8 cellular contexts compared by ENCODE assay signal in the genomic region with DNA sequence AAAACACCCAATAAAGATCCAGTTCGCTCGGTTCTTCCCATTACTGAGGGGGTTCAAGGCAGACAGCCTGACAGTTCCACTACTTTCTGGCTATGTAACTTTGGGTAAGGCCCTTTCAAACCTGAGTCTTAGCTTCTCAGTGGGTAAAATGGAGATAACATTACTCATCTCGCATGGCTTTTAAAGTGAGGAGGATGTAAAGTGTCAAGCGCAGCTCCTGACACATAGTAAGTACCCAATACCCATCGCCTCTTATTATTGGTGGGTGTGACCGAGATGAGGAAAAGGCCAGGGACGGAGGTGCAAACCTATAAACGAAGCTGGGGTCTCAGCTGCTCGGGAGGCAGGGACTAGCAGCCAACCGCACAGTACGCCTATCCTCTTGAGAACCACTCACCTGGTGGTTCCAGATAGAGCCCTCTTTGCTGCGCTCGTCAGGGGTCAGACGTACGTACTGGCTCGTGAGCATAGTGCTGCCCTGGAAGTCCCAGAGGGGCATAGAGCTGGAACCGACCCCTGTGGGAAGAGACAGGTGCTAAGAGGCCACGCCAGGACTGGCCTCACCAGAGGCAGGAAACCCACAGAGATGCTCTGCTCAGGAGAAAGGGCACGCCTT. TPM values are rescaled to one million over a fixed set of nuclear protein-coding genes. Genes with fewer than 3 reads are reported as not detected.
DNase-seq lines count a peak whose midpoint lies in the region; ATAC-seq and TF ChIP-seq lines count a peak whose summit lies in the region.

No MANE protein-coding gene starts in this region.

- no peaks in the 10 kb centered on the region for H4K20me1 ChIP-seq in Karpas-422 (ENCODE audit: insufficient read depth, low read depth, low read length)

- peak overlapping the region; percentile 98 for H3K4me3 Mint-ChIP-seq in nephron progenitor cell

- peaks cover 10% of the 10 kb centered on the region for H3K36me3 Mint-ChIP-seq in nephron progenitor cell (ENCODE audit: low read depth)

- H3K9me2 ChIP-seq in Karpas-422 (replicated peaks; ENCODE audit: insufficient read depth, low read length): no peaks in the 10 kb centered on the region

- DNase-seq in GM12864 (ENCODE audit: low read depth) (no peak), Karpas-422 (no peak), nephron progenitor cell (no peak), kidney glomerular epithelial cell (lab: John Stamatoyannopoulos, UW) (no peak)
- no peak for DNase-seq in stimulated activated CD4-positive, alpha-beta T cell treated with anti-CD3 and anti-CD28 coated beads, Interleukin-2, amount 100 ng/mL, for 48 hours

- peak overlapping the region; percentile 90 for H3K4me2 ChIP-seq in Karpas-422 (ENCODE audit: low read depth, low read length, poor library complexity, severe bottlenecking)

- H3K27ac Mint-ChIP-seq in nephron progenitor cell: peak overlapping the region; percentile 100

- no peak for TF ChIP-seq CTCF in GM12864 (IDR thresholded peaks at IDR 0.05; ENCODE audit: low read depth, low read length, missing control alignments)
- no peak for TF ChIP-seq CTCF in nephron progenitor cell (IDR thresholded peaks at IDR 0.05)

- peaks cover 28% of the 10 kb centered on the region for H3K27me3 Mint-ChIP-seq in nephron progenitor cell (ENCODE audit: low read depth, poor library complexity)

- no peaks in the 10 kb centered on the region for H3K27me3 ChIP-seq in Karpas-422 (ENCODE audit: low read length)
- H3K27me3 ChIP-seq in duodenal mucosa (ENCODE audit: control insufficient read depth in 1 of 2, insufficient read depth in 2 of 2, low read length in 2 of 2): no peaks in the 10 kb centered on the region

- peaks cover 32% of the 10 kb centered on the region for H3K4me1 Mint-ChIP-seq in nephron progenitor cell

- no peak overlapping the region for H2AFZ ChIP-seq in Karpas-422 (ENCODE audit: low read length)

- H3K36me3 ChIP-seq in Karpas-422 (ENCODE audit: insufficient read depth, low read length) (peaks cover 7% of the 10 kb centered on the region), duodenal mucosa (ENCODE audit: control insufficient read depth in 1 of 2, insufficient read depth in 2 of 2, low read length in 2 of 2) (peaks cover 6 to 24% of the 10 kb centered on the region in 2 donors)

- H3K9me3 Mint-ChIP-seq in nephron progenitor cell: no peaks in the 10 kb centered on the region

- ATAC-seq in GM19328 (IDR thresholded peaks at IDR 0.05; ENCODE audit: unreplicated experiment) (no peak), HG03521 (IDR thresholded peaks at IDR 0.05; ENCODE audit: unreplicated experiment) (no peak)

- H3K79me2 ChIP-seq in Karpas-422 (ENCODE audit: low read length): peaks cover 55% of the 10 kb centered on the region

- H3K4me3 ChIP-seq in GM12864 (ENCODE audit: low read depth, low read length): peak overlapping the region; percentile 97
- peak overlapping the region; percentile 86 for H3K4me3 ChIP-seq in Karpas-422 (ENCODE audit: low read length)
- peak overlapping the region; percentile 93 to 95 for H3K4me3 ChIP-seq in duodenal mucosa (ENCODE audit: low read depth in 1 of 2, low read length in 2 of 2)

- H3K9ac ChIP-seq in Karpas-422 (ENCODE audit: low read length) (peak overlapping the region; percentile 88), duodenal mucosa (ENCODE audit: low read depth in 1 of 2, low read length in 2 of 2) (peak overlapping the region; percentile 87 to 92)

- H3K27ac ChIP-seq in Karpas-422 (ENCODE audit: low read length) (peak overlapping the region; percentile 87), duodenal mucosa (ENCODE audit: low read depth, low read length) (peak overlapping the region; percentile 77)

- H3K9me3 ChIP-seq in Karpas-422 (ENCODE audit: low read length) (0 out of 2 replicates have a peak, but pooled peaks cover 3% of the 10 kb centered on the region), duodenal mucosa (ENCODE audit: control insufficient read depth in 1 of 2, low read length in 2 of 2) (no peaks in the 10 kb centered on the region)

- H3K4me1 ChIP-seq in Karpas-422 (ENCODE audit: low read length) (peaks cover 25% of the 10 kb centered on the region), duodenal mucosa (ENCODE audit: control insufficient read depth in 1 of 2, insufficient read depth in 2 of 2, low read length in 2 of 2) (peaks cover 29 to 34% of the 10 kb centered on the region in 2 donors)

RNA-seq across cellular contexts. Expression of gene LMAN2, which starts 0.6 kb away (rescaled TPM):
- 116 and 256 TPM in 2 replicates for total RNA-seq in Karpas-422 (2014; rRNA removed; shearing (Covaris generic); ENCODE audit: low replicate concordance)

RNA-seq across cellular contexts. Expression of gene RGS14, which starts 6.8 kb away (rescaled TPM):
- 22.6 and 70.8 TPM in 2 replicates for total RNA-seq in Karpas-422 (2014; rRNA removed; shearing (Covaris generic); ENCODE audit: low replicate concordance)

RNA-seq across cellular contexts. Expression of gene SLC34A1, which starts 33.4 kb away (rescaled TPM):
- not detected in 2 replicates for total RNA-seq in Karpas-422 (2014; rRNA removed; shearing (Covaris generic); ENCODE audit: low replicate concordance)

RNA-seq across cellular contexts. Expression of gene MXD3, which starts 39.2 kb away (rescaled TPM):
- 12.6 and 18.3 TPM in 2 replicates for total RNA-seq in Karpas-422 (2014; rRNA removed; shearing (Covaris generic); ENCODE audit: low replicate concordance)

RNA-seq across cellular contexts. Expression of gene PRELID1, which starts 47.3 kb away (rescaled TPM):
- 112 and 189 TPM in 2 replicates for total RNA-seq in Karpas-422 (2014; rRNA removed; shearing (Covaris generic); ENCODE audit: low replicate concordance)
